8 cellular contexts compared by ENCODE assay signal in the genomic region with DNA sequence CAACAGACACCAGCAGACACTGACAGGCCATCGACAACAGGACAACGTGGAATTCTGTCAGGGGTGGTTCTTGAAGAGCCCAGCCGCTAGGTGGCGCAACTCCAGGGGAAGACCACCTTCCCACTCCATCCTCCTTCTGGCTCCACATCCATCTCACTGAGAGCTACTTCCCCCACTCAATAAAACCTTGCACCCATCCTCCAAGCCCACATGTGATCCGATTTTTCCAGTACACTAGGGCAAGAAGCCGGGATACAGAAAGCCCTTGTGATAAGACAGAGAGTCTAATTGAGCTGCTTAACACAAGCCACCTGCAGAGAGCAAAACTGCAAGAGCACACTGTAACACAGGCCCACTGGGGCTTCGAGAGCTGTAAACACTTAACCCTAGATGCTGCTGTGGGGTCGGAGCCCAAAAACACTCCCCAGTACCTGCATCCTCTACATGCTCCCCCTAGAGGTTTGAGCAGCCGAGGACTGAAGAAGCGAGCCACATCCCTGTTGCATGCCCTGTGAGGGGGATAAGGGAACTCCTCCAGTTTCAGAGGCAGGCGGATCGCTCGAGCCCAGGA. TPM values are rescaled to one million over a fixed set of nuclear protein-coding genes. Genes with fewer than 3 reads are reported as not detected.
DNase-seq lines count a peak whose midpoint lies in the region; ATAC-seq and TF ChIP-seq lines count a peak whose summit lies in the region.

No MANE protein-coding gene starts in this region.

- H3K4me1 ChIP-seq in parathyroid adenoma (no peaks in the 10 kb centered on the region), aorta (ENCODE audit: control insufficient read depth in 1 of 2, insufficient read depth in 2 of 2, low read length in 2 of 2) (no peaks in the 10 kb centered on the region)

- H3K4me3 ChIP-seq in parathyroid adenoma (ENCODE audit: low read depth, low read length) (no peak overlapping the region), aorta (ENCODE audit: low read length in 2 of 2) (no peak overlapping the region)

- H3K27ac ChIP-seq in RWPE1 (no peak overlapping the region), parathyroid adenoma (no peak overlapping the region), aorta (ENCODE audit: low read depth in 1 of 2, low read length in 2 of 2) (no peak overlapping the region)

- DNase-seq in NCI-H2171 treated with DMSO at 0.1 percent for 48 hours (lab: John Stamatoyannopoulos, UW) (peak; percentile 9), NCI-H2171 (lab: John Stamatoyannopoulos, UW) (no peak), HEK293T (ENCODE audit: extremely low spot score) (peak; percentile 72), RWPE1 (ENCODE audit: low spot score) (no peak), cerebellar cortex (ENCODE audit: low spot score) (peak; percentile 35), aorta (no peak)

- H3K79me2 ChIP-seq in parathyroid adenoma, result no peaks in the 10 kb centered on the region

- 36 to 37% methylated on average over 9 to 13 of the region's 13 CpGs for WGBS in aorta, 2 donors

- POLR2A ChIA-PET in HEK293T (lab: Yijun Ruan, JAX), result interaction anchor here (0.6 kb wide), 1 partner anchor 116 kb away, joined by 3 read pairs; no protein-coding TSS in a partner anchor
- POLR2A ChIA-PET in RWPE1 (lab: Yijun Ruan, JAX; ENCODE audit: low non-redundant PET), result no interaction called here

- CTCF ChIA-PET in HEK293T (lab: Yijun Ruan, JAX), result interaction anchor here (0.6 to 1.8 kb wide), 8 partner anchors 8 to 90 kb away, joined by 3 to 14 read pairs (median 4); partner anchors contain the start of gene RAB39A
- CTCF ChIA-PET in RWPE1 (lab: Yijun Ruan, JAX), result interaction anchor here (0.6 to 0.9 kb wide), 2 partner anchors 70 to 129 kb away, joined by 3 to 7 read pairs; no protein-coding TSS in a partner anchor

- TF ChIP-seq CTCF in RWPE1 (conservative IDR thresholded peaks at IDR 0.05; ENCODE audit: low read depth) (peak; percentile 26), parathyroid adenoma (IDR thresholded peaks at IDR 0.05) (peak; percentile 38)

- H3K27me3 ChIP-seq in parathyroid adenoma (ENCODE audit: control insufficient read depth, insufficient read depth, low read length), result no peaks in the 10 kb centered on the region
- no peaks in the 10 kb centered on the region for H3K27me3 ChIP-seq in aorta (ENCODE audit: control insufficient read depth in 1 of 2, insufficient read depth in 2 of 2, low read length in 1 of 2)

- H3K9ac ChIP-seq in parathyroid adenoma, result no peak overlapping the region

- H3K9me3 ChIP-seq in parathyroid adenoma (ENCODE audit: control insufficient read depth, low read length) (no peaks in the 10 kb centered on the region), aorta (ENCODE audit: control insufficient read depth, low read length) (no peaks in the 10 kb centered on the region)

- intact Hi-C loops in aorta (cut with DNase I), result no loop called here

- H2AFZ ChIP-seq in parathyroid adenoma, result no peak overlapping the region

- H3K36me3 ChIP-seq in parathyroid adenoma (ENCODE audit: control insufficient read depth, insufficient read depth, low read length) (no peaks in the 10 kb centered on the region), aorta (ENCODE audit: control insufficient read depth in 1 of 2, insufficient read depth in 2 of 2, low read length in 1 of 2) (no peaks in the 10 kb centered on the region)

- ATAC-seq in aorta (ENCODE audit: low FRiP score) (no peak), HG02852 (IDR thresholded peaks at IDR 0.05; ENCODE audit: unreplicated experiment) (no peak)

- no peak overlapping the region for H3K4me2 ChIP-seq in parathyroid adenoma (ENCODE audit: low read length)

TF ChIP-seq in HEK293T, 16 proteins besides CTCF, POLR2A, EP300 and RAD21:
- TF ChIP-seq NFRKB (IDR thresholded peaks at IDR 0.05) (no peak), SP1 (IDR thresholded peaks at IDR 0.05) (no peak), L3MBTL2 (conservative IDR thresholded peaks at IDR 0.05) (no peak), PKNOX1 (IDR thresholded peaks at IDR 0.05) (peak; percentile 45), BHLHE40 (IDR thresholded peaks at IDR 0.05; ENCODE audit: borderline replicate concordance) (no peak), FOXA1 (IDR thresholded peaks at IDR 0.05) (no peak)
TF ChIP-seq in HEK293T: peak in this region for 1.

RNA-seq across cellular contexts. Expression of gene RAB39A, which starts 11.5 kb away (rescaled TPM):
- total RNA-seq in aorta, result 1 to 10 TPM; 2.0 to 2.5 TPM
- polyA plus RNA-seq in aorta, result 1 to 10 TPM in 1 of 2 donors, not detected in 1; 3.8 TPM

RNA-seq across cellular contexts. Expression of gene SLC35F2, which starts 58.2 kb away (rescaled TPM):
- total RNA-seq in aorta, result 10 to 100 TPM in 1 of 2 donors, 1 to 10 TPM in 1; 6.1 to 12.1 TPM
- 1 to 10 TPM; 2.0 to 3.6 TPM for polyA plus RNA-seq in aorta

Comparison
In these comparisons a context has a peak if more than half of its experiments do, and no peak if none do; other contexts are left out.
1. DNase-seq: peak in NCI-H2171 treated with DMSO at 0.1 percent for 48 hours (single experiment), HEK293T (single experiment) and cerebellar cortex (single experiment); none in NCI-H2171 (single experiment), RWPE1 (single experiment) and aorta (0 of 2).